33 cellular contexts compared by ENCODE assay signal in genomic region chr16:60241671-60242070, GRCh38.
"Had no signal": no experiment of that assay in that cellular context is flagged by ENCODE, and none has a peak within 500 bp of the region (broad histone marks: within the 10 kb centered on the region; RNA-seq: fewer than 3 reads in every experiment).

No MANE protein-coding gene starts in this region.

- H3K27ac ChIP-seq: adrenal gland, ascending aorta, body of pancreas, brain microvascular endothelial cell, breast epithelium, cardiac muscle cell had no signal

- FAIRE-seq: astrocyte, bronchial epithelial cell had no signal

- H3K4me3 ChIP-seq: adrenal gland, ascending aorta, body of pancreas, breast epithelium, cardiac muscle cell had no signal

- H3K4me1 ChIP-seq: adrenal gland, ascending aorta, body of pancreas, breast epithelium had no signal

- ATAC-seq: activated naive CD4-positive, alpha-beta T cell treated with anti-CD3 and anti-CD28 coated beads, Interleukin-2, amount 50 U/mL, for 72 hours; activated naive CD8-positive, alpha-beta T cell treated with anti-CD3 and anti-CD28 coated beads, Interleukin-2, amount 50 U/mL, for 24 hours; activated T-cell treated with anti-CD3 and anti-CD28 coated beads, Interleukin-2, amount 50 U/mL, for 4 hours; activated T-cell treated with anti-CD3 and anti-CD28 coated beads, Interleukin-2, amount 50 U/mL, for 72 hours; activated T-helper 17 cell treated with anti-CD3 and anti-CD28 coated beads, Interleukin-2, amount 50 U/mL, for 72 hours; body of pancreas had no signal

- H3K9me3 ChIP-seq: adrenal gland, ascending aorta, body of pancreas, breast epithelium had no signal

- DNase-seq: activated effector memory CD4-positive, alpha-beta T cell treated with anti-CD3 and anti-CD28 coated beads, Interleukin-2, amount 50 U/mL, for 16 hours; activated effector memory CD4-positive, alpha-beta T cell treated with Interleukin-2 at 50 U/mL for 16 hours; activated gamma-delta T cell; activated gamma-delta T cell treated with Interleukin-2 at 50 U/mL for 16 hours; activated naive CD4-positive, alpha-beta T cell; activated naive CD4-positive, alpha-beta T cell treated with anti-CD3 and anti-CD28 coated beads for 36 hours; activated naive CD4-positive, alpha-beta T cell treated with anti-CD3 and anti-CD28 coated beads, Interleukin-2, amount 10 ng/mL, durations not matched to agents 7 days and 5 days; activated naive CD4-positive, alpha-beta T cell treated with anti-CD3 and anti-CD28 coated beads, Interleukin-2, amount 50 U/mL, for 16 hours; activated naive CD4-positive, alpha-beta T cell treated with Interleukin-2 at 50 U/mL for 16 hours; activated naive CD8-positive, alpha-beta T cell treated with anti-CD3 and anti-CD28 coated beads for 36 hours; activated naive CD8-positive, alpha-beta T cell treated with anti-CD3 and anti-CD28 coated beads, Interleukin-2, amount 10 ng/mL, durations not matched to agents 7 days and 5 days; activated naive CD8-positive, alpha-beta T cell treated with anti-CD3 and anti-CD28 coated beads, Interleukin-2, amount 50 U/mL, for 24 hours; activated T-cell treated with anti-CD3 and anti-CD28 coated beads, Interleukin-2, amount 50 U/mL, for 24 hours; activated T-cell treated with anti-CD3 and anti-CD28 coated beads, Interleukin-2, amount 50 U/mL, for 4 hours; activated T-cell treated with anti-CD3 and anti-CD28 coated beads, Interleukin-2, amount 50 U/mL, for 48 hours; activated T-cell treated with anti-CD3 and anti-CD28 coated beads, Interleukin-2, amount 50 U/mL, for 72 hours; adrenal gland; amniotic stem cell; amygdala; anterior cingulate cortex; aorta; body of pancreas; brain microvascular endothelial cell; caudate nucleus; central memory CD4-positive, alpha-beta T cell; cerebellar nuclear complex had no signal
